ENCODE assay signal across 20 cellular contexts in the genomic region with DNA sequence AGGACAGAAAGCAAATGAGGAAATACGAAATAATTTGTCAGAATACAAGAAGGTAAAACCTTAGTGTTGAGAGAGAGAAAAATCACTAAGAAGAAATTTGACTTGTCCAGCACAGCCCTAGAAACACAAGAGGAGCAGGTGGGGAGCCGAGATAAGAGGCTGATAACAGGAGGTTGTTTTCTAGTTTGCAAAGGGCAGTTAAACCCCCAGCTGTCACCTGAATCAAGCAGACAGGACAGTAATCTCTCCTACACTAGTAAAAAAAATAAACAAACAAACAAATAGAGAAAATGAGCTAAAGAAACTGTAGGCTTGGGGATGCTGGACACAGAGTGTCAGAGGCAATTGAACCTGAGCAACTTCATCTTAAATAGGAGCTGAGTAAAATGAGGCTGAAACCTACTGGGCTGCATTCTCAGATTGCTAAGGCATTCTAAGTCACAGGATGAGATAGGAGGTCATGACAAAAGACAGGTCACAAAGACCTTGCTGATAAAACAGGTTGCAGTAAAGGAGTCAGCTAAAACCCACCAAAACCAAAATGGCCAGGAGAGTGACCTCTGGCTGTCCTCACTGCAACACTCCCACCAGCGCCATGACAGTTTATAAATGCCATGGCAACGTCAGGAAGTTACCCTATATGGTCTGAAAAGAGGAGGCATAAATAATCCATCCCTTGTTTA. TPM values are rescaled to one million over a fixed set of nuclear protein-coding genes. Genes with fewer than 3 reads are reported as not detected.
DNase-seq lines count a peak whose midpoint lies in the region; ATAC-seq, FAIRE-seq and TF ChIP-seq lines count a peak whose summit lies in the region.
"Had no signal": no experiment of that assay in that cellular context is flagged by ENCODE, and none has a peak within 500 bp of the region (broad histone marks: within the 10 kb centered on the region; RNA-seq: fewer than 3 reads in every experiment).

No MANE protein-coding gene starts in this region.

- BruUV-seq in K562 (replicated peaks; lab: Mats Ljungman, UMichigan): no TSS peak

- H3K4ac ChIP-seq in mesendoderm (ENCODE audit: low read depth, low read length): no peak overlapping the region

- peak overlapping the region; percentile 25 for H2BK15ac ChIP-seq in mesendoderm (replicated peaks; ENCODE audit: low read depth)

- no peaks in the 10 kb centered on the region for H3K9me1 ChIP-seq in K562 (ENCODE audit: control insufficient read depth, insufficient read depth, low read length)

- H2AFZ ChIP-seq in K562 (ENCODE audit: low read depth, low read length): 0 out of 2 replicates have a peak overlapping the region, but pooled peaks have one; percentile 6

- ATAC-seq in K562: peak; percentile 84
- no peak for ATAC-seq in HG03571 (IDR thresholded peaks at IDR 0.05; ENCODE audit: unreplicated experiment)
- no peak for ATAC-seq in GM18907 (IDR thresholded peaks at IDR 0.05; ENCODE audit: unreplicated experiment)
- ATAC-seq: Right ventricle myocardium inferior, SK-N-SH treated with all-trans-retinoic acid at 6 μM for 48 hours had no signal

- H4K8ac ChIP-seq in mesendoderm (ENCODE audit: low read depth, low read length): no peak overlapping the region

- H3K4me2 ChIP-seq in K562 (ENCODE audit: insufficient read depth, low read length): 0 out of 2 replicates have a peak overlapping the region, but pooled peaks have one; percentile 21
- H3K4me2 ChIP-seq in mesendoderm (ENCODE audit: low read length): no peak overlapping the region
- H3K4me2 ChIP-seq: BLaER1, KMS-11 had no signal

- intact Hi-C loops in K562 (cut with micrococcal nuclease): loop anchor here (2.0 kb wide), 1 partner anchor 41 kb away; the partner anchor contains the start of gene FAM184A

- DNase-seq in NCI-H1105 treated with DMSO at 0.1 percent for 48 hours (lab: John Stamatoyannopoulos, UW): peak; percentile 8
- DNase-seq in NCI-H1105 (lab: John Stamatoyannopoulos, UW): no peak
- DNase-seq in K562 (ENCODE audit: extremely low read depth in 1 of 4, low spot score in 3 of 4): peak; percentile 60 to 80 (median 68)
- DNase-seq in mesendoderm: peak; percentile 92
- DNase-seq in amygdala (lab: John Stamatoyannopoulos, UW): no peak
- DNase-seq: 8988T; CD8-positive, alpha-beta memory T cell; DMS153; MM.1S; NCI-H2029 treated with DMSO at 0.1 percent for 48 hours; NCI-H345; NCI-H526 treated with DMSO at 0.1 percent for 48 hours had no signal

- H4K20me1 ChIP-seq in K562 (replicated peaks; ENCODE audit: control insufficient read depth, insufficient read depth, low read length): no peaks in the 10 kb centered on the region
- H4K20me1 ChIP-seq: BLaER1 had no signal

- no peak for TF ChIP-seq POLR2A in K562 (conservative IDR thresholded peaks at IDR 0.05)

- H3K79me2 ChIP-seq in K562 (ENCODE audit: control insufficient read depth, insufficient read depth, low read length) (peaks cover 5% of the 10 kb centered on the region; the same call in 1 of the 3 replicates), mesendoderm (ENCODE audit: control insufficient read depth, insufficient read depth, low read length) (no peaks in the 10 kb centered on the region)

- WGBS in HUES64: 68% methylated on average over 4 of the region's 4 CpGs
- 16% methylated on average over 4 of the region's 4 CpGs for WGBS in K562 (ENCODE audit: insufficient coverage, low coverage, missing lambda C conversion rate)
- no CpG with 5 or more reads among the region's 4 CpGs for WGBS in mesendoderm (ENCODE audit: extremely low coverage, insufficient coverage, low lambda C conversion rate)

- no peak overlapping the region for H2BK120ac ChIP-seq in mesendoderm (ENCODE audit: low read depth, low read length)

- TF ChIP-seq CTCF in K562 (IDR thresholded peaks at IDR 0.05 in 2 of 3, conservative IDR thresholded peaks at IDR 0.05 in 1 of 3; ENCODE audit: insufficient read depth in 2 of 3, low read depth in 1 of 3, low read length in 3 of 3): no peak

- no peaks in the 10 kb centered on the region for H3K79me1 ChIP-seq in mesendoderm (ENCODE audit: low read length)

- no peak overlapping the region for H3K56ac ChIP-seq in mesendoderm (ENCODE audit: low read length)

- TF ChIP-seq EP300 in K562 (IDR thresholded peaks at IDR 0.05; ENCODE audit: low read length): peak; percentile 89

- peak overlapping the region; percentile 49; the same call in 1 of the 2 replicates for H3K27ac ChIP-seq in HUES64 (ENCODE audit: low read depth, low read length)
- H3K27ac ChIP-seq in K562 (ENCODE audit: extremely low read depth, low read depth, low read length): peak overlapping the region; percentile 68
- peak overlapping the region; percentile 55 for H3K27ac ChIP-seq in mesendoderm (ENCODE audit: low read depth, low read length)
- H3K27ac ChIP-seq: BLaER1, HL-60, KMS-11 had no signal

- no peak overlapping the region for H2BK5ac ChIP-seq in mesendoderm (ENCODE audit: low read length)

- in situ Hi-C loops in K562 (cut with MboI): no loop called here

- no peak overlapping the region for H3K18ac ChIP-seq in mesendoderm (ENCODE audit: low read length)

- no peak overlapping the region for H2AK5ac ChIP-seq in mesendoderm (ENCODE audit: low read length)

- H4K5ac ChIP-seq in mesendoderm (ENCODE audit: low read length): no peak overlapping the region

- peak; percentile 80 for FAIRE-seq in K562 (lab: Jason Lieb, UNC)

- POLR2A ChIA-PET in K562 (lab: Yijun Ruan, JAX): interaction anchor here (0.7 to 1.0 kb wide), 4 partner anchors 10 to 73 kb away, joined by 3 to 5 read pairs (median 4); no protein-coding TSS in a partner anchor

- CTCF ChIA-PET in K562 (lab: Yijun Ruan, JAX; ENCODE audit: low intra/inter-chr PET ratio): no interaction called here

- H3K27me3 ChIP-seq in HUES64 (ENCODE audit: insufficient read depth, low read length): no peaks in the 10 kb centered on the region
- no peaks in the 10 kb centered on the region for H3K27me3 ChIP-seq in K562 (ENCODE audit: control insufficient read depth in 2 of 2, insufficient read depth in 2 of 2, low read length in 2 of 2)
- H3K27me3 ChIP-seq in mesendoderm (ENCODE audit: insufficient read depth, low read length, poor library complexity): no peaks in the 10 kb centered on the region
- H3K27me3 ChIP-seq: BLaER1 had no signal

- H3K9ac ChIP-seq in HUES64 (ENCODE audit: low read depth, low read length) (0 out of 2 replicates have a peak overlapping the region, but pooled peaks have one; percentile 22), K562 (ENCODE audit: insufficient read depth in 1 of 2, low read depth in 2 of 2, low read length in 2 of 2) (peak overlapping the region in 1 of 2 experiments; percentile 8; a peak in 1 of 4 replicates), mesendoderm (ENCODE audit: low read length) (no peak overlapping the region)
- H3K9ac ChIP-seq: BLaER1, KMS-11 had no signal

- H3K4me1 ChIP-seq in HUES64 (ENCODE audit: insufficient read depth, low read length) (peaks cover 40% of the 10 kb centered on the region), K562 (replicated peaks in 1 of 2; ENCODE audit: control insufficient read depth in 2 of 2, insufficient read depth in 2 of 2, low read length in 2 of 2) (peaks cover 0 to 20% of the 10 kb centered on the region in 2 experiments; a peak in 2 of 5 replicates), mesendoderm (ENCODE audit: control insufficient read depth, low read depth, low read length) (peaks cover 15% of the 10 kb centered on the region)

- H3K9me3 ChIP-seq in HUES64 (ENCODE audit: insufficient read depth, low read depth, low read length): no peaks in the 10 kb centered on the region
- H3K9me3 ChIP-seq in K562 (replicated peaks; ENCODE audit: control insufficient read depth, insufficient read depth, low read depth, low read length): no peaks in the 10 kb centered on the region
- H3K9me3 ChIP-seq: BLaER1 had no signal

- no peaks in the 10 kb centered on the region for H3K36me3 ChIP-seq in HUES64 (ENCODE audit: insufficient read depth, low read length)
- H3K36me3 ChIP-seq in K562 (ENCODE audit: control insufficient read depth, insufficient read depth, low read length): no peaks in the 10 kb centered on the region
- no peaks in the 10 kb centered on the region for H3K36me3 ChIP-seq in mesendoderm (ENCODE audit: control insufficient read depth, insufficient read depth, low read length)
- H3K36me3 ChIP-seq: BLaER1 had no signal

- TF ChIP-seq RAD21 in K562 (CRISPR knock-in tag; conservative IDR thresholded peaks at IDR 0.05 in 1 of 2, IDR thresholded peaks at IDR 0.05 in 1 of 2): no peak

- H3K4me3 ChIP-seq in HUES64 (ENCODE audit: low read length): no peak overlapping the region
- H3K4me3 ChIP-seq in K562: no peak overlapping the region
- H3K4me3 ChIP-seq in mesendoderm (ENCODE audit: low read length): no peak overlapping the region
- H3K4me3 ChIP-seq: BLaER1 had no signal

- H3K23ac ChIP-seq in mesendoderm (ENCODE audit: low read length): no peak overlapping the region

TF ChIP-seq in K562, 482 proteins besides CTCF, POLR2A, EP300 and RAD21 (continues in another document):
- no peak for TF ChIP-seq ILK (tag; IDR thresholded peaks at IDR 0.05; ENCODE audit: borderline replicate concordance, low read depth)
- no peak for TF ChIP-seq SIN3B (IDR thresholded peaks at IDR 0.05; ENCODE audit: low read depth)
- TF ChIP-seq TRIM24 (IDR thresholded peaks at IDR 0.05): peak; percentile 61 to 69; a peak in 3 of 4 replicates

RNA-seq across cellular contexts. Expression of gene FAM184A, which starts 40.4 kb away (rescaled TPM):
- polyA plus RNA-seq in HUES64 (2013, experiment 1 of 2): 15.5 TPM
- polyA plus RNA-seq in HUES64 (2013, experiment 2 of 2): 19.8 TPM
- 4.1 and 23.9 TPM in 2 replicates for total RNA-seq in K562 (2011; cell fraction: chromatin; rRNA removed; ENCODE audit: low replicate concordance)
- 2.7 and 4.9 TPM in 2 replicates for total RNA-seq in K562 (2011; cell fraction: nucleolus; rRNA removed)
- total RNA-seq in K562 (2011; cell fraction: nucleoplasm; rRNA removed): 8.4 and 13.0 TPM in 2 replicates
- total RNA-seq in K562 (2014; rRNA removed) (7.8 and 8.4 TPM in 2 replicates), K562 (2014; rRNA removed; fragmentation: Illumina TruSeq; extraction: Trizol) (16.8 and 18.7 TPM in 2 replicates), K562 (2015; rRNA removed; fragmentation: Illumina TruSeq; extraction: Trizol) (15.1 and 15.7 TPM in 2 replicates), K562 (2021) (9.5 and 13.6 TPM in 2 replicates)
- polyA plus RNA-seq in K562 (2011; rRNA removed) (10.7 and 13.1 TPM in 2 replicates), K562 (2014; fragmentation: Illumina TruSeq; extraction: Trizol) (11.2 and 15.1 TPM in 2 replicates), K562 (2014; fragmentation: Nextera tagmentation; extraction: Ambion mirVana) (1 to 10 TPM; 6.4 to 9.3 TPM), K562 (2014; rRNA removed) (9.9 and 10.1 TPM in 2 replicates)
- 1.9 and 4.1 TPM in 2 replicates for polyA plus RNA-seq in K562 (2011; cell fraction: cytosol; rRNA removed)
- 13.8 and 14.7 TPM in 2 replicates for polyA plus RNA-seq in K562 (2011; cell fraction: nucleus; rRNA removed)
- polyA plus RNA-seq in K562 (2012): 6.3 and 8.8 TPM in 2 replicates
- polyA minus RNA-seq in K562 (2011; rRNA and poly(A)+ RNA removed): 10.7 and 12.1 TPM in 2 replicates
- polyA minus RNA-seq in K562 (2011; cell fraction: cytosol; rRNA and poly(A)+ RNA removed): 3.3 and 6.6 TPM in 2 replicates
- 13.3 and 16.1 TPM in 2 replicates for polyA minus RNA-seq in K562 (2011; cell fraction: nucleus; rRNA and poly(A)+ RNA removed)
- 6.2 TPM for polyA plus RNA-seq in mesendoderm (2013, experiment 1 of 2)
- 8.5 TPM for polyA plus RNA-seq in mesendoderm (2013, experiment 2 of 2)

Comparison
In these comparisons a context has a peak if more than half of its experiments do, and no peak if none do; other contexts are left out.
1. DNase-seq: peak in NCI-H1105 treated with DMSO at 0.1 percent for 48 hours (single experiment), K562 (4 of 4) and mesendoderm (single experiment); none in NCI-H1105 (single experiment) and amygdala (0 of 56).
2. Peak in every context shown above with its lines, with median percentiles within 50 percentile points of each other: H3K27ac ChIP-seq.